In the genomic region with DNA sequence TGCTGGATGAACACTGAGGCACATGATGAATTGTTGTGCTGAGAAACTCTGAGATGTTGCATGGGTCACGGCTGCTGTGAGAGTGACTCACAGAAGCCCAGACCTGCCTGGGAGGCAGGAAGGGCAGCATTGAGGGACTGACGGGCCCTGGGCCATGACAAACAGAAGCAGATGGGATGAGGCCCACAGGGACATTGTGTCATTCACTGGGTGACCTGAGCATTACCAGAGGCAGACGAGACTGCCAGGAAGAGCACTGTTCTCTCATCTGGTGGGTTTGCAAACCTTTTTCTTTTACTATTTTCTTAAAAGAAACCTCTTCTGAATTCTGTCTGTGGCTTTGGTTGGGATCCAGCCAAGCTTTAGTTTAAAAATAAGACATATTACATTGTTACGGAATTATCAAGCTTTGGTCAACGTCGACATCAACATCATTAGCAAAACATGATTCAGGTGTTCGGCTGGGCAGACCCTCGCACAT, we compare ENCODE assay signal across 10 cellular contexts.
A peak's percentile ranks its signal among the peaks of the same experiment; 100 is the strongest.
DNase-seq lines count a peak whose midpoint lies in the region; ATAC-seq and TF ChIP-seq lines count a peak whose summit lies in the region.
"Had no signal": no experiment of that assay in that cellular context is flagged by ENCODE, and none has a peak within 500 bp of the region (broad histone marks: within the 10 kb centered on the region; RNA-seq: fewer than 3 reads in every experiment).

No MANE protein-coding gene starts in this region.

- no peaks in the 10 kb centered on the region for H3K27me3 ChIP-seq in right lobe of liver

- no peaks in the 10 kb centered on the region for H3K9me3 ChIP-seq in right lobe of liver

- peaks cover 0 to 9% (median 4%) of the 10 kb centered on the region in 4 donors for H3K4me1 ChIP-seq in right lobe of liver

- intact Hi-C loops in right lobe of liver (cut with DNase I), result no loop called here

- peak; percentile 30 for TF ChIP-seq POLR2A in right lobe of liver (IDR thresholded peaks at IDR 0.05)

- H3K4me3 ChIP-seq in AG10803 (ENCODE audit: low read length) (no peak overlapping the region), right lobe of liver (no peak overlapping the region)

- TF ChIP-seq CTCF in AG10803 (conservative IDR thresholded peaks at IDR 0.05; ENCODE audit: low read length) (no peak), right lobe of liver (IDR thresholded peaks at IDR 0.05) (no peak)

- no peak overlapping the region for H3K27ac ChIP-seq in right lobe of liver

- H3K36me3 ChIP-seq in right lobe of liver, result no peaks in the 10 kb centered on the region

- DNase-seq in AG10803 (ENCODE audit: low read depth) (peak; percentile 93), NCI-H1092 (lab: John Stamatoyannopoulos, UW) (peak; percentile 33), dedifferentiated amniotic fluid mesenchymal stem cell (ENCODE audit: extremely low spot score) (peak; percentile 81), right lobe of liver (peak; percentile 83 to 86 (median 85)), T-helper 9 cell (no peak), NCI-H1930 (lab: John Stamatoyannopoulos, UW) (no peak)
- DNase-seq: activated CD8-positive, alpha-beta T cell treated with anti-CD3 and anti-CD28 coated beads, Interleukin-2, amount 10 ng/mL, durations not matched to agents 7 days and 5 days; NCI-H1417 treated with DMSO at 0.1 percent for 48 hours had no signal

- ATAC-seq in right lobe of liver (peak; percentile 99), GM21526 (IDR thresholded peaks at IDR 0.05; ENCODE audit: low FRiP score, unreplicated experiment) (no peak), HG03025 (IDR thresholded peaks at IDR 0.05; ENCODE audit: low FRiP score, unreplicated experiment) (no peak)
- ATAC-seq: activated CD8-positive, alpha-beta T cell treated with anti-CD3 and anti-CD28 coated beads, Interleukin-2, amount 10 ng/mL, durations not matched to agents 7 days and 5 days had no signal

- WGBS in right lobe of liver (ENCODE audit: insufficient coverage, low coverage, low lambda C conversion rate, missing lambda C conversion rate), result 42% methylated on average over 8 of the region's 8 CpGs

Comparison
In these comparisons a context has a peak if more than half of its experiments do, and no peak if none do; other contexts are left out.
1. DNase-seq: peak in AG10803 (single experiment), NCI-H1092 (single experiment), dedifferentiated amniotic fluid mesenchymal stem cell (single experiment) and right lobe of liver (3 of 3); none in T-helper 9 cell (single experiment) and NCI-H1930 (0 of 2).
2. ATAC-seq: peak in right lobe of liver (4 of 4); none in GM21526 (single experiment) and HG03025 (single experiment).